ENCODE assay signal across 8 cellular contexts in the genomic region with DNA sequence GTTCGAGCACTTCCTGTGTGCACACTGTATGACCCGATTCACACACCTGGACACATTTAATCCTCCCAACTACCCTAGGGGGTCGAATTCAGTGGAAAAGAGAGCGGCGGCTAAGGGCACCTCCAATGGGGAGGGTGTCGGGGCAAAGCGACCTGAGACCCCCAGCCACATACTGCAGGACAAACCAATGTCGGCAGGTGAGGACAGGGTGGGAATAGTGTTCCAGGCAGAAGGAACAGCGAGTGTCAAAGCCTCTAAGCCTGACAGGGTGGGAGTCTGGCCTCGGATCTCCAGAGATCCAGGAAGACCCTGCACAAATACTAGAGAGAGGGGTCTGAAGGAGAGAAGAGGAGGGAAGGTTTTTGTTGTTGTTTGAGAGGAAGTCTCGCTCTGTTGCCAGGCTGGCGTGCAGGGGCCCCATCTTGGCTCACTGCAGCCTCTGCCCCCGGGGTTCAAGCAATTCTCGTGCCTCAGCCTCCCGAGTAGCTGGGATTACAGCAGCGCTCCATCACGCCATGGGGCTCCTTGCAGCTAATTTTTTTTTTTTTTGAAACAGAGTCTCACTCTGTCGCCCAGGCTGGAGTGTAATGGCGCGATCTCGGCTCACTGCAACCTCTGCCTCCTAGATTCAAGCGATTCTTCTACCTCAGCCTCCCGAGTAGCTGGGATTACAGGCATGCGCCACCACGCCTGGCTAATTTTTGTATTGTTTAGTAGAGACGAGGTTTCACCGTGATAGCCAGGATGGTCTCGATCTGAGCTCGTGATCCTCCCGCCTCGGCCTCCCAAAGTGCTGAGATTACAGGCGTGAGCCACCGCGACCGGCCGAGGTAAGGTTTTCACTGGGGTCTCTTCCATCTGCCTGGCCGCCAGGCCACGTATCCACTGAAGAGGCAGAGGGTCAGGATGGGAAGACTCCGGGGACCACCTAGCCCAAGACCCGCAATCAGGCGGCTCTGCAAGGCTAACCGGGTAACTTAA. TPM values are rescaled to one million over a fixed set of nuclear protein-coding genes. Genes with fewer than 3 reads are reported as not detected.
DNase-seq lines count a peak whose midpoint lies in the region; ATAC-seq and TF ChIP-seq lines count a peak whose summit lies in the region.

No MANE protein-coding gene starts in this region.

- H3K9me3 ChIP-seq in iPS DF 6.9 (ENCODE audit: control insufficient read depth, insufficient read depth, low read length) (no peaks in the 10 kb centered on the region), smooth muscle cell (replicated peaks; ENCODE audit: low read depth) (no peaks in the 10 kb centered on the region)

- ATAC-seq in activated B cell treated with CpG ODN at 0.5 μM for 24 hours (ENCODE audit: low read depth) (no peak), HG02973 (IDR thresholded peaks at IDR 0.05; ENCODE audit: unreplicated experiment) (no peak)

- H2AFZ ChIP-seq in smooth muscle cell (ENCODE audit: low read depth), result no peak overlapping the region

- H3K4me1 Mint-ChIP-seq in activated B cell treated with CpG ODN at 0.5 μM for 24 hours, result peaks cover 26% of the 10 kb centered on the region

- H3K4me3 ChIP-seq in H7 (ENCODE audit: insufficient read depth, low read depth, low read length), result peak overlapping the region; percentile 95
- peak overlapping the region; percentile 79; the same call in 1 of the 2 replicates for H3K4me3 ChIP-seq in iPS DF 6.9 (ENCODE audit: low read length)
- peak overlapping the region; percentile 96 for H3K4me3 ChIP-seq in smooth muscle cell

- CTCF ChIA-PET in activated B cell treated with CpG ODN at 0.5 μM for 24 hours (lab: Charles Lee), result interaction anchor here (0.7 to 2.3 kb wide), 3 partner anchors 14 to 36 kb away, joined by 3 to 6 read pairs (median 3); partner anchors contain the start of gene BUD31

- peak overlapping the region; percentile 80 for H3K4me3 Mint-ChIP-seq in activated B cell treated with CpG ODN at 0.5 μM for 24 hours

- POLR2A ChIA-PET in activated B cell treated with CpG ODN at 0.5 μM for 24 hours (lab: Charles Lee), result interaction anchor here (0.6 to 10.5 kb wide), 10 partner anchors 7 to 132 kb away, joined by 3 to 189 read pairs (median 5); partner anchors contain the start of genes BUD31, PDAP1 and ZKSCAN5

- no peaks in the 10 kb centered on the region for H3K27me3 Mint-ChIP-seq in activated B cell treated with CpG ODN at 0.5 μM for 24 hours

- no peak overlapping the region for H3K9ac ChIP-seq in smooth muscle cell (ENCODE audit: low read depth)

- no peaks in the 10 kb centered on the region for H3K9me3 Mint-ChIP-seq in activated B cell treated with CpG ODN at 0.5 μM for 24 hours

- H3K27me3 ChIP-seq in H7 (ENCODE audit: control insufficient read depth, insufficient read depth, low read length) (no peaks in the 10 kb centered on the region; the same call in 1 of the 2 replicates), iPS DF 6.9 (ENCODE audit: control insufficient read depth, insufficient read depth, low read length) (no peaks in the 10 kb centered on the region), smooth muscle cell (ENCODE audit: low read depth) (no peaks in the 10 kb centered on the region)

- no peaks in the 10 kb centered on the region for H3K36me3 ChIP-seq in H7 (replicated peaks; ENCODE audit: control insufficient read depth, insufficient read depth, low read length)
- H3K36me3 ChIP-seq in iPS DF 6.9 (ENCODE audit: control insufficient read depth, insufficient read depth, low read length), result no peaks in the 10 kb centered on the region
- no peaks in the 10 kb centered on the region for H3K36me3 ChIP-seq in smooth muscle cell (ENCODE audit: low read depth)

- peak overlapping the region; percentile 69 for H3K27ac Mint-ChIP-seq in activated B cell treated with CpG ODN at 0.5 μM for 24 hours

- H3F3A ChIP-seq in smooth muscle cell (ENCODE audit: low read depth), result peaks cover 6% of the 10 kb centered on the region

- WGBS in iPS DF 6.9 (ENCODE audit: insufficient coverage, insufficient read length), result no CpG with 5 or more reads among the region's 42 CpGs
- 87% methylated on average over 42 of the region's 42 CpGs for WGBS in smooth muscle cell (ENCODE audit: low lambda C conversion rate)

- H3K4me1 ChIP-seq in iPS DF 6.9 (ENCODE audit: control insufficient read depth, insufficient read depth, low read length) (no peaks in the 10 kb centered on the region), smooth muscle cell (ENCODE audit: low read depth) (no peaks in the 10 kb centered on the region)

- H3K27ac ChIP-seq in iPS DF 6.9 (ENCODE audit: low read length), result no peak overlapping the region
- no peak overlapping the region for H3K27ac ChIP-seq in smooth muscle cell (ENCODE audit: low read depth)

- peaks cover 13% of the 10 kb centered on the region for H4K20me1 ChIP-seq in smooth muscle cell (ENCODE audit: low read depth)

- TF ChIP-seq CTCF in activated B cell treated with CpG ODN at 0.5 μM for 24 hours (IDR thresholded peaks at IDR 0.05) (no peak), smooth muscle cell (IDR thresholded peaks at IDR 0.05; ENCODE audit: borderline replicate concordance, insufficient read depth, poor library complexity, severe bottlenecking) (no peak)

- H3K79me2 ChIP-seq in smooth muscle cell (ENCODE audit: low read depth), result peaks cover 31% of the 10 kb centered on the region

- H3K4me2 ChIP-seq in smooth muscle cell, result peak overlapping the region; percentile 86

- H3K36me3 Mint-ChIP-seq in activated B cell treated with CpG ODN at 0.5 μM for 24 hours (ENCODE audit: low read depth), result peaks cover 13% of the 10 kb centered on the region

- intact Hi-C loops in activated B cell treated with CpG ODN at 0.5 μM for 24 hours (cut with micrococcal nuclease), result loop anchor here (1.0 to 10.0 kb wide), 8 partner anchors 10 to 181 kb away; partner anchors contain the start of genes ARPC1A, ATP5MF, BUD31 and CPSF4

- peak; percentile 25 for DNase-seq in H7
- no peak for DNase-seq in activated B cell treated with CpG ODN at 0.5 μM for 24 hours
- no peak for DNase-seq in iPS DF 6.9 (ENCODE audit: low read depth, low spot score)
- DNase-seq in smooth muscle cell (lab: John Stamatoyannopoulos, UW; ENCODE audit: unreplicated experiment), result no peak
- no peak for DNase-seq in H4 (ENCODE audit: low spot score)
- no peak for DNase-seq in SW480 (ENCODE audit: low spot score)
- no peak for DNase-seq in NAMALWA (ENCODE audit: low spot score)

RNA-seq across cellular contexts. Expression of gene ARPC1B, which starts 1.2 kb away (rescaled TPM):
- 108 and 126 TPM in 2 replicates for total RNA-seq in H7 (2014; rRNA removed; shearing (Covaris generic))
- total RNA-seq in activated B cell treated with CpG ODN at 0.5 μM for 24 hours (300 and 312 TPM in 2 replicates), smooth muscle cell (105 and 167 TPM in 2 replicates)
- 204 and 225 TPM in 2 replicates for polyA plus RNA-seq in smooth muscle cell
- total RNA-seq in H4 (2014; rRNA removed; shearing (Covaris generic)), result 495 and 596 TPM in 2 replicates

RNA-seq across cellular contexts. Expression of gene PDAP1, which starts 35.0 kb away (rescaled TPM):
- total RNA-seq in H7 (2014; rRNA removed; shearing (Covaris generic)), result 62.3 and 66.4 TPM in 2 replicates
- total RNA-seq in activated B cell treated with CpG ODN at 0.5 μM for 24 hours, result 105 and 134 TPM in 2 replicates
- 57.5 and 89.4 TPM in 2 replicates for total RNA-seq in smooth muscle cell
- 77.3 and 82.1 TPM in 2 replicates for polyA plus RNA-seq in smooth muscle cell
- 147 and 170 TPM in 2 replicates for total RNA-seq in H4 (2014; rRNA removed; shearing (Covaris generic))

RNA-seq across cellular contexts. Expression of gene BUD31, which starts 35.4 kb away (rescaled TPM):
- 74.9 and 78.9 TPM in 2 replicates for total RNA-seq in H7 (2014; rRNA removed; shearing (Covaris generic))
- total RNA-seq in activated B cell treated with CpG ODN at 0.5 μM for 24 hours, result 93.7 and 113 TPM in 2 replicates
- 97.2 and 133 TPM in 2 replicates for total RNA-seq in smooth muscle cell
- 222 and 249 TPM in 2 replicates for polyA plus RNA-seq in smooth muscle cell
- 169 and 186 TPM in 2 replicates for total RNA-seq in H4 (2014; rRNA removed; shearing (Covaris generic))

RNA-seq across cellular contexts. Expression of gene ARPC1A, which starts 47.7 kb away (rescaled TPM):
- total RNA-seq in H7 (2014; rRNA removed; shearing (Covaris generic)), result 168 and 188 TPM in 2 replicates
- 47.3 and 51.6 TPM in 2 replicates for total RNA-seq in activated B cell treated with CpG ODN at 0.5 μM for 24 hours
- total RNA-seq in smooth muscle cell, result 80.8 and 85.0 TPM in 2 replicates
- polyA plus RNA-seq in smooth muscle cell, result 109 and 113 TPM in 2 replicates
- total RNA-seq in H4 (2014; rRNA removed; shearing (Covaris generic)), result 207 and 218 TPM in 2 replicates
